In the genomic region with DNA sequence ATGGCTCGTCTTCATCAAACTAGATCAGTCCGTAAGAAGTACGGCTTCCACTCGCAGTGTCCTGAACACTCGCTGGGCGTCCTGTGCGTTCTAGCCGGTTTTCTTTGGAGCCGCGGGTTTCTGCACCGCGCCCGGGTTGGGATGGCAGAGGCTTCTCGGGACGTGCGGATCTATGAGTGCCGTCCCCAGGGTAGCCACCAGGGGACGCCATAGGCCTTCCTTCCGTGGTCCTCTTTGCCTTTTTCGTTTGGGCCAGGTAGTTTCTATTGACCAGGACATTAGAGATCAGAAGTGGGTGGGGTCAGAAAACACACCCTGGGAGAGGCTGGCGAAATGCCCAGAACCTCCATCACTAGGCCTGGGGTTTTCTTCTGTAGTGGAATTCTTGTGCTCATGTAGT, we compare ENCODE assay signal across 8 cellular contexts.
DNase-seq lines count a peak whose midpoint lies in the region; ATAC-seq, FAIRE-seq and TF ChIP-seq lines count a peak whose summit lies in the region.

No MANE protein-coding gene starts in this region.

- WGBS in prostate gland: 3% methylated on average over 18 of the region's 21 CpGs

- no peak overlapping the region for H3K4me3 ChIP-seq in endothelial cell of umbilical vein (replicated peaks in 1 of 3; ENCODE audit: insufficient read depth in 1 of 3, low read depth in 1 of 3, low read length in 3 of 3)
- H3K4me3 ChIP-seq in prostate gland: no peak overlapping the region

- H3K27ac Mint-ChIP-seq in activated CD4-positive, alpha-beta T cell treated with anti-CD3 and anti-CD28 coated beads, Interleukin-2, amount 10 ng/mL, durations not matched to agents 7 days and 5 days: no peak overlapping the region

- dilution Hi-C loops in endothelial cell of umbilical vein (cut with MboI; ENCODE audit: extremely low pct_ligation_motif_present, low sequenced_read_pairs): no loop called here

- H3K36me3 Mint-ChIP-seq in activated CD4-positive, alpha-beta T cell treated with anti-CD3 and anti-CD28 coated beads, Interleukin-2, amount 10 ng/mL, durations not matched to agents 7 days and 5 days (ENCODE audit: low read depth): peaks cover 4% of the 10 kb centered on the region

- H3K4me2 ChIP-seq in endothelial cell of umbilical vein (ENCODE audit: insufficient read depth, low read length): no peak overlapping the region

- TF ChIP-seq CTCF in endothelial cell of umbilical vein (IDR thresholded peaks at IDR 0.05; ENCODE audit: extremely low read depth in 1 of 2, insufficient read depth in 1 of 2, low read depth in 1 of 2, low read length in 2 of 2) (peak; percentile 20 to 52), prostate gland (IDR thresholded peaks at IDR 0.05) (no peak)

- no peaks in the 10 kb centered on the region for H4K20me1 ChIP-seq in endothelial cell of umbilical vein (replicated peaks; ENCODE audit: control insufficient read depth, extremely low read depth, insufficient read depth, low read length)

- no peak for ATAC-seq in GM21717 (IDR thresholded peaks at IDR 0.05; ENCODE audit: unreplicated experiment)

- no peaks in the 10 kb centered on the region for H3K9me3 ChIP-seq in endothelial cell of umbilical vein (replicated peaks; ENCODE audit: control insufficient read depth, insufficient read depth, low read length)
- H3K9me3 ChIP-seq in prostate gland: no peaks in the 10 kb centered on the region

- BruUV-seq in endothelial cell of umbilical vein (replicated peaks; lab: Mats Ljungman, UMichigan): no TSS peak

- TF ChIP-seq POLR2A in endothelial cell of umbilical vein (IDR thresholded peaks at IDR 0.05; ENCODE audit: low read depth, low read length) (no peak), prostate gland (IDR thresholded peaks at IDR 0.05) (no peak)

- no peaks in the 10 kb centered on the region for H3K36me3 ChIP-seq in endothelial cell of umbilical vein (ENCODE audit: control insufficient read depth in 2 of 2, extremely low read depth in 1 of 2, insufficient read depth in 2 of 2, low read length in 2 of 2)
- no peaks in the 10 kb centered on the region for H3K36me3 ChIP-seq in prostate gland

- CTCF ChIA-PET in activated CD4-positive, alpha-beta T cell treated with anti-CD3 and anti-CD28 coated beads, Interleukin-2, amount 10 ng/mL, durations not matched to agents 7 days and 5 days (lab: Charles Lee): no interaction called here
- CTCF ChIA-PET in endothelial cell of umbilical vein (lab: Charles Lee): no interaction called here

- FAIRE-seq in endothelial cell of umbilical vein (lab: Jason Lieb, UNC): no peak

- H3K27me3 Mint-ChIP-seq in activated CD4-positive, alpha-beta T cell treated with anti-CD3 and anti-CD28 coated beads, Interleukin-2, amount 10 ng/mL, durations not matched to agents 7 days and 5 days: peaks cover 64% of the 10 kb centered on the region

- H3K9me1 ChIP-seq in endothelial cell of umbilical vein (replicated peaks; ENCODE audit: control insufficient read depth, extremely low read depth, insufficient read depth, low read length): no peaks in the 10 kb centered on the region

- peaks cover 4% of the 10 kb centered on the region for H3K4me1 Mint-ChIP-seq in activated CD4-positive, alpha-beta T cell treated with anti-CD3 and anti-CD28 coated beads, Interleukin-2, amount 10 ng/mL, durations not matched to agents 7 days and 5 days

- no peaks in the 10 kb centered on the region for H3K4me1 ChIP-seq in endothelial cell of umbilical vein (ENCODE audit: control insufficient read depth, extremely low read depth, insufficient read depth, low read length)
- H3K4me1 ChIP-seq in prostate gland (replicated peaks): no peaks in the 10 kb centered on the region

- DNase-seq in activated CD4-positive, alpha-beta T cell treated with anti-CD3 and anti-CD28 coated beads, Interleukin-2, amount 50 U/mL, for 48 hours: peak; percentile 24 to 34
- no peak for DNase-seq in activated CD4-positive, alpha-beta T cell treated with anti-CD3 and anti-CD28 coated beads, Interleukin-2, amount 10 ng/mL, durations not matched to agents 7 days and 5 days
- peak; percentile 81 for DNase-seq in NCI-H748 treated with DMSO at 0.1 percent for 48 hours (lab: John Stamatoyannopoulos, UW)
- no peak for DNase-seq in endothelial cell of umbilical vein (ENCODE audit: low read depth, low spot score)
- DNase-seq in stimulated activated CD8-positive, alpha-beta memory T cell treated with anti-CD3 and anti-CD28 coated beads, Interleukin-4, amount 100 ng/mL, for 48 hours: peak; percentile 61
- DNase-seq in prostate gland (ENCODE audit: low spot score): no peak
- no peak for DNase-seq in NCI-H524 treated with DMSO at 0.1 percent for 48 hours (lab: John Stamatoyannopoulos, UW)

- peaks cover 11 to 13% of the 10 kb centered on the region in 2 experiments for H3K27me3 ChIP-seq in endothelial cell of umbilical vein (ENCODE audit: control insufficient read depth in 2 of 2, insufficient read depth in 2 of 2, low read length in 2 of 2)
- no peaks in the 10 kb centered on the region for H3K27me3 ChIP-seq in prostate gland (replicated peaks; ENCODE audit: insufficient read depth)

- peaks cover 2% of the 10 kb centered on the region for H3K9me3 Mint-ChIP-seq in activated CD4-positive, alpha-beta T cell treated with anti-CD3 and anti-CD28 coated beads, Interleukin-2, amount 10 ng/mL, durations not matched to agents 7 days and 5 days

- H2AFZ ChIP-seq in endothelial cell of umbilical vein (ENCODE audit: low read depth, low read length): no peak overlapping the region

- H3K79me2 ChIP-seq in endothelial cell of umbilical vein (ENCODE audit: control insufficient read depth, insufficient read depth, low read length): no peaks in the 10 kb centered on the region

- POLR2A ChIA-PET in activated CD4-positive, alpha-beta T cell treated with anti-CD3 and anti-CD28 coated beads, Interleukin-2, amount 10 ng/mL, durations not matched to agents 7 days and 5 days (lab: Charles Lee): no interaction called here
- POLR2A ChIA-PET in endothelial cell of umbilical vein (lab: Charles Lee): no interaction called here

- intact Hi-C loops in endothelial cell of umbilical vein (cut with micrococcal nuclease): no loop called here
- intact Hi-C loops in prostate gland (cut with DNase I): no loop called here

- no peak overlapping the region for H3K27ac ChIP-seq in endothelial cell of umbilical vein (ENCODE audit: insufficient read depth, low read depth, low read length)
- no peak overlapping the region for H3K27ac ChIP-seq in prostate gland

- no peak overlapping the region for H3K4me3 Mint-ChIP-seq in activated CD4-positive, alpha-beta T cell treated with anti-CD3 and anti-CD28 coated beads, Interleukin-2, amount 10 ng/mL, durations not matched to agents 7 days and 5 days

- no peak overlapping the region for H3K9ac ChIP-seq in endothelial cell of umbilical vein (replicated peaks; ENCODE audit: extremely low read depth, insufficient read depth, low read length)

TF ChIP-seq in endothelial cell of umbilical vein, 7 proteins besides CTCF, POLR2A, EP300 and RAD21:
- TF ChIP-seq MYC (IDR thresholded peaks at IDR 0.05; ENCODE audit: low read depth, low read length) (no peak), POLR2AphosphoS5 (IDR thresholded peaks at IDR 0.05; ENCODE audit: insufficient read depth, low read depth, low read length) (no peak)

Comparison
In these comparisons a context has a peak if more than half of its experiments do, and no peak if none do; other contexts are left out.
1. DNase-seq: peak in activated CD4-positive, alpha-beta T cell treated with anti-CD3 and anti-CD28 coated beads, Interleukin-2, amount 50 U/mL, for 48 hours (2 of 2), NCI-H748 treated with DMSO at 0.1 percent for 48 hours (single experiment) and stimulated activated CD8-positive, alpha-beta memory T cell treated with anti-CD3 and anti-CD28 coated beads, Interleukin-4, amount 100 ng/mL, for 48 hours (single experiment); none in activated CD4-positive, alpha-beta T cell treated with anti-CD3 and anti-CD28 coated beads, Interleukin-2, amount 10 ng/mL, durations not matched to agents 7 days and 5 days (single experiment), endothelial cell of umbilical vein (single experiment), prostate gland (single experiment) and NCI-H524 treated with DMSO at 0.1 percent for 48 hours (single experiment).
2. CTCF ChIP-seq: peak in endothelial cell of umbilical vein (2 of 2); none in prostate gland (0 of 4).